12 cellular contexts compared by ENCODE assay signal in genomic region chr5:109857405-109858031, GRCh38.
DNase-seq lines count a peak whose midpoint lies in the region; ATAC-seq lines count a peak whose summit lies in the region.
"Had no signal": no experiment of that assay in that cellular context is flagged by ENCODE, and none has a peak within 500 bp of the region (broad histone marks: within the 10 kb centered on the region; RNA-seq: fewer than 3 reads in every experiment).

No MANE protein-coding gene starts in this region.

- no peaks in the 10 kb centered on the region for H3K27me3 ChIP-seq in naive thymus-derived CD4-positive, alpha-beta T cell (ENCODE audit: control insufficient read depth in 2 of 2, insufficient read depth in 2 of 2, low read length in 2 of 2)

- peaks cover 49 to 59% of the 10 kb centered on the region in 2 donors for H3K4me1 ChIP-seq in naive thymus-derived CD4-positive, alpha-beta T cell (ENCODE audit: control insufficient read depth in 2 of 2, insufficient read depth in 2 of 2, low read length in 2 of 2)

- H3K4me1 Mint-ChIP-seq in naive thymus-derived CD4-positive, alpha-beta T cell, result peaks cover 38 to 99% (median 90%) of the 10 kb centered on the region in 7 donors

- peak overlapping the region; percentile 11 for H3K4me3 ChIP-seq in naive thymus-derived CD4-positive, alpha-beta T cell (ENCODE audit: low read length)
- H3K4me3 ChIP-seq: thoracic aorta had no signal

- intact Hi-C loops in naive thymus-derived CD4-positive, alpha-beta T cell (cut with micrococcal nuclease), result loop anchor here (1.0 to 10.0 kb wide), 9 partner anchors 8 to 877 kb away; partner anchors contain the start of genes MAN2A1 (in 1 of the 2) and SLC25A46 (in 1 of the 2)

- peak overlapping the region; percentile 67 to 87 (median 74) for H3K4me3 Mint-ChIP-seq in naive thymus-derived CD4-positive, alpha-beta T cell

- DNase-seq in DMS153 (lab: John Stamatoyannopoulos, UW) (peak; percentile 20), DMS153 treated with DMSO at 0.1 percent for 48 hours (lab: John Stamatoyannopoulos, UW; ENCODE audit: unreplicated experiment) (no peak), NCI-H69 (lab: John Stamatoyannopoulos, UW) (peak; percentile 8)
- DNase-seq in activated naive CD4-positive, alpha-beta T cell treated with anti-CD3 and anti-CD28 coated beads, Interleukin-2, amount 50 U/mL, for 72 hours (ENCODE audit: low spot score in 2 of 2), result no peak
- DNase-seq in naive thymus-derived CD4-positive, alpha-beta T cell, result peak in 7 of 9 donors; percentile 27 to 80 (median 69)
- no peak for DNase-seq in effector CD4-positive, alpha-beta T cell
- DNase-seq: cerebellar nuclear complex, NCI-H1694 had no signal

- H3K36me3 Mint-ChIP-seq in activated naive CD4-positive, alpha-beta T cell treated with anti-CD3 and anti-CD28 coated beads, Interleukin-2, amount 50 U/mL, for 72 hours, result peaks cover 24 to 45% of the 10 kb centered on the region in 2 donors
- peaks cover 11 to 36% (median 29%) of the 10 kb centered on the region in 5 donors for H3K36me3 Mint-ChIP-seq in naive thymus-derived CD4-positive, alpha-beta T cell

- H3K9me3 Mint-ChIP-seq in activated naive CD4-positive, alpha-beta T cell treated with anti-CD3 and anti-CD28 coated beads, Interleukin-2, amount 50 U/mL, for 72 hours, result no peaks in the 10 kb centered on the region
- no peaks in the 10 kb centered on the region for H3K9me3 Mint-ChIP-seq in naive thymus-derived CD4-positive, alpha-beta T cell

- POLR2A ChIA-PET in naive thymus-derived CD4-positive, alpha-beta T cell (lab: Charles Lee), result interaction anchor here (0.6 to 4.2 kb wide), 16 partner anchors 9 to 448 kb away, joined by 3 to 21 read pairs (median 4); partner anchors contain the start of genes MAN2A1 and PJA2

- peak overlapping the region; percentile 52 to 73 for H3K27ac Mint-ChIP-seq in activated naive CD4-positive, alpha-beta T cell treated with anti-CD3 and anti-CD28 coated beads, Interleukin-2, amount 50 U/mL, for 72 hours
- peak overlapping the region; percentile 87 to 97 (median 93) for H3K27ac Mint-ChIP-seq in naive thymus-derived CD4-positive, alpha-beta T cell

- peaks cover 0 to 8% (median 0%) of the 10 kb centered on the region in 3 experiments for H3K36me3 ChIP-seq in naive thymus-derived CD4-positive, alpha-beta T cell (ENCODE audit: control insufficient read depth in 2 of 3, insufficient read depth in 3 of 3, low read length in 3 of 3)

- no peaks in the 10 kb centered on the region for H3K27me3 Mint-ChIP-seq in naive thymus-derived CD4-positive, alpha-beta T cell

- CTCF ChIA-PET in naive thymus-derived CD4-positive, alpha-beta T cell (lab: Charles Lee), result interaction anchor here (1.4 to 1.7 kb wide), 2 partner anchors 61 to 64 kb away, joined by 3 to 4 read pairs; no protein-coding TSS in a partner anchor

- no peaks in the 10 kb centered on the region for H3K9me3 ChIP-seq in naive thymus-derived CD4-positive, alpha-beta T cell (ENCODE audit: control insufficient read depth in 2 of 3, low read length in 3 of 3)
- H3K9me3 ChIP-seq: thoracic aorta had no signal

- H3K27ac ChIP-seq in naive thymus-derived CD4-positive, alpha-beta T cell (ENCODE audit: low read depth, low read length), result peak overlapping the region; percentile 70
- H3K27ac ChIP-seq: 22Rv1, thoracic aorta had no signal

- ATAC-seq in activated naive CD4-positive, alpha-beta T cell treated with anti-CD3 and anti-CD28 coated beads, Interleukin-2, amount 50 U/mL, for 72 hours, result peak; percentile 52 to 80
- peak; percentile 82 for ATAC-seq in naive thymus-derived CD4-positive, alpha-beta T cell
- ATAC-seq in HG02938 (IDR thresholded peaks at IDR 0.05; ENCODE audit: unreplicated experiment) (no peak), GM21619 (IDR thresholded peaks at IDR 0.05; ENCODE audit: unreplicated experiment) (no peak)

Comparison
In these comparisons a context has a peak if more than half of its experiments do, and no peak if none do; other contexts are left out.
1. DNase-seq: peak in DMS153 (single experiment), NCI-H69 (single experiment) and naive thymus-derived CD4-positive, alpha-beta T cell (7 of 9); none in DMS153 treated with DMSO at 0.1 percent for 48 hours (single experiment), activated naive CD4-positive, alpha-beta T cell treated with anti-CD3 and anti-CD28 coated beads, Interleukin-2, amount 50 U/mL, for 72 hours (0 of 2) and effector CD4-positive, alpha-beta T cell (single experiment).
2. ATAC-seq: peak in activated naive CD4-positive, alpha-beta T cell treated with anti-CD3 and anti-CD28 coated beads, Interleukin-2, amount 50 U/mL, for 72 hours (2 of 2) and naive thymus-derived CD4-positive, alpha-beta T cell (single experiment); none in HG02938 (single experiment) and GM21619 (single experiment).